Comparison of ENCODE assay signal across 14 cellular contexts in the genomic region with DNA sequence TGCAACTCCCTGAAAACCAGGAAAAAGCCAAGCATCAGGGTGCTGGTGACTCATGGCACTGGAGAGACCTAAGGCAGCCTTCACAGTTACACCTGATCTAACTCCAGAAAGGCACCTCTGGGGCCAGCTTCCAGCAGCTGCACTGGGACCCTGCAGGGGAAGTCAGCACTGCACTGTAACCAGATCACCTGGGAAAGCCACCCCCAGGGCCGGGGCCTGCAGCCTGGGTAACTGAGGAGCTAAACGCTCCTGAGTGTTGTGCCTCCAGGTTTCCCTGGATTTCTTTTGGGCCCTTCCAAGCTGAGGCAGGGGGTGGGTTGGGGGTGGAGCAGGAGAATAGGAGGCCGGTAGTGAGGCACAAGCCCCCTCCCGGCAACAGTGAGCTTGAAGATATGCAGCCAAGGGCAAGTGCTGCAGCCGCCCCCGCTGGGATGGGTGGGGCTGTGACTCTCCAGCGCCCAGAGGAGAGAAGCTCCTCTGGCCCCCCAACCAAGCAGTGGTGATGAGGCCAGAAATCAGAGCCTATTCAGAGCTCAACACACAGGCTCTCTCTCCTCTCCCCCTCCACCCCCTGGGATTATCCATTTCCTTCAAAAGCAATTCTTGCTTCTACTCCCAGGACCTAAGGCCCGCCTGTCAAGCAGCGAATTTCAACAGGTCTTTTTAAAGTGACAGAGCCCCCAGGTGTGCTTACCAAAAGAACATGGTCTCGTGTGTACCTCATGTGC. TPM values are rescaled to one million over a fixed set of nuclear protein-coding genes. Genes with fewer than 3 reads are reported as not detected.
DNase-seq lines count a peak whose midpoint lies in the region; ATAC-seq and TF ChIP-seq lines count a peak whose summit lies in the region.
"Had no signal": no experiment of that assay in that cellular context is flagged by ENCODE, and none has a peak within 500 bp of the region (broad histone marks: within the 10 kb centered on the region; RNA-seq: fewer than 3 reads in every experiment).

No MANE protein-coding gene starts in this region.

- no peak overlapping the region for H3K27ac Mint-ChIP-seq in effector memory CD8-positive, alpha-beta T cell
- H3K27ac Mint-ChIP-seq in activated CD4-positive, alpha-beta T cell treated with anti-CD3 and anti-CD28 coated beads, Interleukin-2, amount 10 ng/mL, durations not matched to agents 7 days and 5 days, result no peak overlapping the region

- H3K4me1 Mint-ChIP-seq in effector memory CD8-positive, alpha-beta T cell (ENCODE audit: low read depth in 2 of 2), result peaks cover 0 to 1% of the 10 kb centered on the region in 2 donors
- H3K4me1 Mint-ChIP-seq in activated CD4-positive, alpha-beta T cell treated with anti-CD3 and anti-CD28 coated beads, Interleukin-2, amount 10 ng/mL, durations not matched to agents 7 days and 5 days, result peaks cover 4% of the 10 kb centered on the region

- H3K27ac ChIP-seq in ACC112 (ENCODE audit: low read depth, low read length) (no peak overlapping the region), hepatocyte (no peak overlapping the region), parathyroid adenoma (peak overlapping the region; percentile 87)
- H3K27ac ChIP-seq: BLaER1 had no signal

- H3K4me2 ChIP-seq in hepatocyte (peak overlapping the region; percentile 92), parathyroid adenoma (ENCODE audit: low read length) (peak overlapping the region; percentile 83)
- H3K4me2 ChIP-seq: BLaER1 had no signal

- peaks cover 8% of the 10 kb centered on the region for H4K20me1 ChIP-seq in hepatocyte (ENCODE audit: insufficient read depth, poor library complexity, severe bottlenecking)

- H3K27me3 Mint-ChIP-seq in effector memory CD8-positive, alpha-beta T cell, result peaks cover 30 to 53% of the 10 kb centered on the region in 2 donors
- H3K27me3 Mint-ChIP-seq in activated CD4-positive, alpha-beta T cell treated with anti-CD3 and anti-CD28 coated beads, Interleukin-2, amount 10 ng/mL, durations not matched to agents 7 days and 5 days, result peaks cover 26% of the 10 kb centered on the region

- WGBS in hepatocyte (ENCODE audit: low lambda C conversion rate, missing lambda C conversion rate), result 29% methylated on average over 10 of the region's 10 CpGs

- POLR2A ChIA-PET in activated CD4-positive, alpha-beta T cell treated with anti-CD3 and anti-CD28 coated beads, Interleukin-2, amount 10 ng/mL, durations not matched to agents 7 days and 5 days (lab: Charles Lee), result no interaction called here

- no peak overlapping the region for H3K4me3 Mint-ChIP-seq in effector memory CD8-positive, alpha-beta T cell
- no peak overlapping the region for H3K4me3 Mint-ChIP-seq in activated CD4-positive, alpha-beta T cell treated with anti-CD3 and anti-CD28 coated beads, Interleukin-2, amount 10 ng/mL, durations not matched to agents 7 days and 5 days

- H3K9me3 ChIP-seq in hepatocyte (ENCODE audit: low read depth) (no peaks in the 10 kb centered on the region), parathyroid adenoma (ENCODE audit: control insufficient read depth, low read length) (no peaks in the 10 kb centered on the region)
- H3K9me3 ChIP-seq: BLaER1 had no signal

- H3K27me3 ChIP-seq in ACC112 (ENCODE audit: insufficient read depth, low read length) (peaks cover 34% of the 10 kb centered on the region), hepatocyte (peaks cover 50% of the 10 kb centered on the region), parathyroid adenoma (ENCODE audit: control insufficient read depth, insufficient read depth, low read length) (no peaks in the 10 kb centered on the region)

- H3K9me3 Mint-ChIP-seq in effector memory CD8-positive, alpha-beta T cell, result no peaks in the 10 kb centered on the region
- no peaks in the 10 kb centered on the region for H3K9me3 Mint-ChIP-seq in activated CD4-positive, alpha-beta T cell treated with anti-CD3 and anti-CD28 coated beads, Interleukin-2, amount 10 ng/mL, durations not matched to agents 7 days and 5 days

- no peak overlapping the region for H2AFZ ChIP-seq in ACC112 (ENCODE audit: low read length, unreplicated experiment)
- no peak overlapping the region for H2AFZ ChIP-seq in hepatocyte
- H2AFZ ChIP-seq in parathyroid adenoma, result peak overlapping the region; percentile 2

- CTCF ChIA-PET in activated CD4-positive, alpha-beta T cell treated with anti-CD3 and anti-CD28 coated beads, Interleukin-2, amount 10 ng/mL, durations not matched to agents 7 days and 5 days (lab: Charles Lee), result no interaction called here

- no peak overlapping the region for H3K9ac ChIP-seq in parathyroid adenoma
- H3K9ac ChIP-seq: BLaER1 had no signal

- H3K9me2 ChIP-seq in hepatocyte (replicated peaks; ENCODE audit: insufficient read depth), result no peaks in the 10 kb centered on the region

- TF ChIP-seq CTCF in hepatocyte (IDR thresholded peaks at IDR 0.05; ENCODE audit: poor library complexity), result no peak
- no peak for TF ChIP-seq CTCF in parathyroid adenoma (IDR thresholded peaks at IDR 0.05)

- DNase-seq in RPMI8226 (peak; percentile 30), hepatocyte (ENCODE audit: low spot score) (no peak), AML-193 (lab: John Stamatoyannopoulos, UW) (no peak), dermis blood vessel endothelial cell (no peak)
- no peak for DNase-seq in effector memory CD8-positive, alpha-beta T cell
- no peak for DNase-seq in activated CD4-positive, alpha-beta T cell treated with anti-CD3 and anti-CD28 coated beads, Interleukin-2, amount 10 ng/mL, durations not matched to agents 7 days and 5 days
- DNase-seq: foreskin melanocyte; NCI-H1105; NK-92 treated with Interleukin-12 subunit alpha and Interleukin-12 subunit beta, amount 100 ng/mL, for 24 hours; T-helper 2 cell had no signal

- no peak for ATAC-seq in effector memory CD8-positive, alpha-beta T cell (replicated peaks)
- ATAC-seq: HCT116 had no signal

- H3K4me3 ChIP-seq in ACC112 (ENCODE audit: low read depth, low read length), result peak overlapping the region; percentile 89; the same call in 1 of the 2 replicates
- H3K4me3 ChIP-seq in hepatocyte, result peak overlapping the region; percentile 23
- H3K4me3 ChIP-seq in parathyroid adenoma (ENCODE audit: low read depth, low read length), result peak overlapping the region; percentile 89
- H3K4me3 ChIP-seq: BLaER1 had no signal

- H3K79me2 ChIP-seq in ACC112 (ENCODE audit: control insufficient read depth, insufficient read depth, low read length, unreplicated experiment) (peaks cover 3% of the 10 kb centered on the region), hepatocyte (peaks cover 28% of the 10 kb centered on the region), parathyroid adenoma (peaks cover 57% of the 10 kb centered on the region)

- no peaks in the 10 kb centered on the region for H3K36me3 Mint-ChIP-seq in effector memory CD8-positive, alpha-beta T cell (ENCODE audit: insufficient read depth)
- no peaks in the 10 kb centered on the region for H3K36me3 Mint-ChIP-seq in activated CD4-positive, alpha-beta T cell treated with anti-CD3 and anti-CD28 coated beads, Interleukin-2, amount 10 ng/mL, durations not matched to agents 7 days and 5 days (ENCODE audit: low read depth)

- H3K4me1 ChIP-seq in ACC112 (ENCODE audit: control insufficient read depth, insufficient read depth, low read length, unreplicated experiment) (no peaks in the 10 kb centered on the region), hepatocyte (ENCODE audit: insufficient read depth) (peaks cover 16% of the 10 kb centered on the region), parathyroid adenoma (peaks cover 11% of the 10 kb centered on the region)

- no peaks in the 10 kb centered on the region for H3K36me3 ChIP-seq in ACC112 (ENCODE audit: insufficient read depth, low read length)
- no peaks in the 10 kb centered on the region for H3K36me3 ChIP-seq in hepatocyte (replicated peaks; ENCODE audit: insufficient read depth, low read depth)
- no peaks in the 10 kb centered on the region for H3K36me3 ChIP-seq in parathyroid adenoma (ENCODE audit: control insufficient read depth, insufficient read depth, low read length)
- H3K36me3 ChIP-seq: BLaER1 had no signal

RNA-seq across cellular contexts. Expression of a gene that starts 2.6 kb away (rescaled TPM):
- 41.8 and 43.0 TPM in 2 replicates for total RNA-seq in hepatocyte
- 11.1 and 13.2 TPM in 2 replicates for polyA plus RNA-seq in hepatocyte
- total RNA-seq in activated CD4-positive, alpha-beta T cell treated with anti-CD3 and anti-CD28 coated beads, Interleukin-2, amount 10 ng/mL, durations not matched to agents 7 days and 5 days, result not detected
- 2.9 and 5.1 TPM in 2 replicates for total RNA-seq in dermis blood vessel endothelial cell

Comparison
In these comparisons a context has a peak if more than half of its experiments do, and no peak if none do; other contexts are left out.
1. H3K4me3 ChIP-seq: peak in every context shown above with its lines; median percentile 89 in ACC112; 89 in parathyroid adenoma; 23 in hepatocyte.